9 cellular contexts compared by ENCODE assay signal in the genomic region with DNA sequence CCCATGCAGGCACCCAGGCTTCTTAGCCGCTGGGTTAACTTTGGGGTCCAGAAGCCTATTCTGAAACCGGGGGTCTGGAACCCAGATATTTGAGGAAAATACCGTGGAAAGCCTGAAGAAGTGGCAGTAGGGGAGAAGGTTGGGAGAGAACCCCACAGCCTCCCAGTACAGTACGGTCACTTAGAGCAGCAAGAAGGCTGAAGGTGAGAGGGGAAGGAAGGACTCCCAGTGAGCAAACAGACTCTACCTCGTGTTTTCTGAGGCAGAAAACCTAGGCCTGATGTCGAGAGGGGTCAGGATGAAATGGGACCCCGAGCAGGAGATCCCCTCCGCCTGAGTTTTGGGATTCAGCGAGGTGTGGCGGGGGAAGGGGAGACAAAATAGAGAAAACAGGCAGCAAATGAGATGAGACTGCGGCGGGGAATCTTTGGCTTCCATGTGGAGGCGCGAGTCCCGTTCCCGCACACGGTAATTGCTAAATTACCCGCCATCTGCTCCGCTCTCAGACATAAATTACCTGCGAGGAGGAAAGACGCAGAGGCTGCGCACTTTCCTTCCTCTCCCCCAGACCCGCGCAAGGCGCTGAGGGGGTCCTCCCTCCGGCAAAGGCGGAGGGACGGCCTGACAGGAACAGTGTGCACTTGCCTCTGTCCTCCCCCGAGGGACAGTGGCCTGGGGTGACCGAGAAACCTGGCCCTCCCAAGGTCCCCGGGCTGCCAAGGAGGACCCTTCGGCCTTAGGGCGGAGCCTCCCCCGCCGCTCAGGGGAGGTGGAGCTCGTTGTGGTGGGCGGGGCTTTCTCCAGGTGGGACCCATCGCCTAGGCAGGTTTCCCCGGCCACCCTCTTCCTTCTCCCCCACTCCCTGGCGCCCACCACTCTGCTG. TPM values are rescaled to one million over a fixed set of nuclear protein-coding genes. Genes with fewer than 3 reads are reported as not detected.
DNase-seq lines count a peak whose midpoint lies in the region; ATAC-seq and TF ChIP-seq lines count a peak whose summit lies in the region.
"Had no signal": no experiment of that assay in that cellular context is flagged by ENCODE, and none has a peak within 500 bp of the region (broad histone marks: within the 10 kb centered on the region; RNA-seq: fewer than 3 reads in every experiment).

No MANE protein-coding gene starts in this region.

- H3K4me1 Mint-ChIP-seq in nephron progenitor cell, result peaks cover 52% of the 10 kb centered on the region

- H3K9ac ChIP-seq in PC-3 (ENCODE audit: low read length), result no peak overlapping the region

- no peaks in the 10 kb centered on the region for H3K9me2 ChIP-seq in PC-3 (replicated peaks; ENCODE audit: low read length)

- no peaks in the 10 kb centered on the region for H3K9me3 Mint-ChIP-seq in nephron progenitor cell

- peaks cover 6% of the 10 kb centered on the region for H3K4me1 ChIP-seq in PC-3 (ENCODE audit: insufficient read depth, low read length)

- no peak overlapping the region for H3K4me2 ChIP-seq in PC-3 (ENCODE audit: low read length)

- H3K27me3 ChIP-seq in PC-3 (ENCODE audit: low read length), result peaks cover 11% of the 10 kb centered on the region

- ATAC-seq in PC-3 (no peak), GM21390 (IDR thresholded peaks at IDR 0.05; ENCODE audit: unreplicated experiment) (no peak)

- H3K36me3 ChIP-seq in PC-3 (ENCODE audit: low read depth, low read length), result no peaks in the 10 kb centered on the region

- H3K36me3 Mint-ChIP-seq in nephron progenitor cell (ENCODE audit: low read depth), result no peaks in the 10 kb centered on the region

- H3K9me3 ChIP-seq in PC-3 (ENCODE audit: low read length), result no peaks in the 10 kb centered on the region

- no peak overlapping the region for H3K4me3 ChIP-seq in PC-3 (ENCODE audit: low read length)

- peak overlapping the region; percentile 77 for H3K4me3 Mint-ChIP-seq in nephron progenitor cell

- H3K79me2 ChIP-seq in PC-3 (ENCODE audit: low read length), result no peaks in the 10 kb centered on the region

- H4K20me1 ChIP-seq in PC-3 (ENCODE audit: low read length), result no peaks in the 10 kb centered on the region

- no peak for TF ChIP-seq CTCF in nephron progenitor cell (IDR thresholded peaks at IDR 0.05)
- no peak for TF ChIP-seq CTCF in PC-3 (conservative IDR thresholded peaks at IDR 0.05; ENCODE audit: low read depth, low read length)

- DNase-seq in ELF-1 (ENCODE audit: low read depth, low spot score) (peak; percentile 47), RPMI8226 (peak; percentile 43), cerebellar cortex (ENCODE audit: low spot score) (peak; percentile 69), nephron progenitor cell (peak; percentile 64), PC-3 (no peak), glomerular visceral epithelial cell (ENCODE audit: extremely low spot score) (no peak), cerebellar nuclear complex (lab: John Stamatoyannopoulos, UW) (no peak)

- H3F3A ChIP-seq in PC-3 (ENCODE audit: low read length, unreplicated experiment), result no peaks in the 10 kb centered on the region

- H2AFZ ChIP-seq in PC-3 (ENCODE audit: low read length), result no peak overlapping the region

- no peaks in the 10 kb centered on the region for H3K27me3 Mint-ChIP-seq in nephron progenitor cell (ENCODE audit: low read depth, poor library complexity)

- BruUV-seq in PC-3 (replicated peaks; lab: Mats Ljungman, UMichigan), result no TSS peak

- CTCF ChIA-PET in PC-3 (lab: Charles Lee), result no interaction called here

- H3K27ac ChIP-seq in PC-3 (ENCODE audit: low read length), result no peak overlapping the region

- intact Hi-C loops in PC-3 (cut with micrococcal nuclease), result no loop called here

- H3K27ac Mint-ChIP-seq in nephron progenitor cell, result no peak overlapping the region

- POLR2A ChIA-PET in PC-3 (lab: Charles Lee; ENCODE audit: unreplicated experiment), result no interaction called here

RNA-seq across cellular contexts. Expression of a gene that starts 10.9 kb away (rescaled TPM):
- total RNA-seq in PC-3 (2014; rRNA removed), result 20.4 and 30.6 TPM in 2 replicates

RNA-seq across cellular contexts. Expression of a gene that starts 13.6 kb away (rescaled TPM):
- total RNA-seq in PC-3 (2014; rRNA removed), result not detected in 2 replicates
- total RNA-seq: bronchial epithelial cell had no signal

Comparison
In these comparisons a context has a peak if more than half of its experiments do, and no peak if none do; other contexts are left out.
1. DNase-seq: peak in ELF-1 (single experiment), RPMI8226 (single experiment), cerebellar cortex (single experiment) and nephron progenitor cell (single experiment); none in PC-3 (single experiment), glomerular visceral epithelial cell (single experiment) and cerebellar nuclear complex (0 of 2).